19 cellular contexts compared by ENCODE assay signal in genomic region chr12:96099431-96099830, GRCh38.
"Had no signal": no experiment of that assay in that cellular context is flagged by ENCODE, and none has a peak within 500 bp of the region (broad histone marks: within the 10 kb centered on the region; RNA-seq: fewer than 3 reads in every experiment).

No MANE protein-coding gene starts in this region.

- H3K36me3 Mint-ChIP-seq: activated naive CD4-positive, alpha-beta T cell treated with anti-CD3 and anti-CD28 coated beads, Interleukin-2, amount 50 U/mL, for 72 hours; natural killer cell treated with Interleukin-12 subunit alpha and Interleukin-12 subunit beta and Interleukin-15 and Interleukin-18, amount 100 ng/mL, for 72 hours; T-cell had no signal

- H3K36me3 ChIP-seq: esophagus squamous epithelium, sigmoid colon, tibial artery had no signal

- H3K27ac ChIP-seq: sigmoid colon, tibial artery had no signal

- DNase-seq: activated B cell treated with CpG ODN at 0.5 μM for 24 hours; activated CD4-positive, alpha-beta T cell treated with anti-CD3 and anti-CD28 coated beads for 48 hours; activated CD8-positive, alpha-beta memory T cell treated with anti-CD3 and anti-CD28 coated beads for 24 hours; activated CD8-positive, alpha-beta memory T cell treated with anti-CD3 and anti-CD28 coated beads, Interleukin-2, amount 50 U/mL, for 48 hours; activated effector memory CD4-positive, alpha-beta T cell treated with anti-CD3 and anti-CD28 coated beads, Interleukin-2, amount 50 U/mL, for 16 hours; activated T-cell treated with anti-CD3 and anti-CD28 coated beads, Interleukin-2, amount 50 U/mL, for 48 hours; amniotic stem cell; effector CD8-positive, alpha-beta T cell; esophagus squamous epithelium; occipital lobe; sigmoid colon; stimulated activated CD8-positive, alpha-beta memory T cell treated with anti-CD3 and anti-CD28 coated beads, Interleukin-4, amount 100 ng/mL, for 48 hours; stimulated activated naive CD4-positive, alpha-beta T cell treated with Interleukin-2 at 50 U/mL for 16 hours; T-helper 9 cell; tibial artery had no signal

- H3K4me3 ChIP-seq: esophagus squamous epithelium, lung, sigmoid colon, tibial artery had no signal

- H3K4me3 Mint-ChIP-seq: natural killer cell treated with Interleukin-12 subunit alpha and Interleukin-12 subunit beta and Interleukin-15 and Interleukin-18, amount 100 ng/mL, for 72 hours had no signal

- H3K27me3 ChIP-seq: esophagus squamous epithelium, sigmoid colon, tibial artery had no signal

- H3K4me1 ChIP-seq: sigmoid colon, tibial artery had no signal

- H3K9me3 ChIP-seq: esophagus squamous epithelium, sigmoid colon, tibial artery had no signal

- H3K27me3 Mint-ChIP-seq: activated B cell treated with CpG ODN at 0.5 μM for 24 hours; natural killer cell treated with Interleukin-12 subunit alpha and Interleukin-12 subunit beta and Interleukin-15 and Interleukin-18, amount 100 ng/mL, for 72 hours; T-cell had no signal

- H3K9me3 Mint-ChIP-seq: activated B cell treated with CpG ODN at 0.5 μM for 24 hours; natural killer cell treated with Interleukin-12 subunit alpha and Interleukin-12 subunit beta and Interleukin-15 and Interleukin-18, amount 100 ng/mL, for 72 hours; T-cell had no signal

- ATAC-seq: activated naive CD4-positive, alpha-beta T cell treated with anti-CD3 and anti-CD28 coated beads, Interleukin-2, amount 50 U/mL, for 72 hours; natural killer cell treated with Interleukin-12 subunit alpha and Interleukin-12 subunit beta and Interleukin-15 and Interleukin-18, amount 100 ng/mL, for 72 hours had no signal

- H3K27ac Mint-ChIP-seq: activated naive CD4-positive, alpha-beta T cell treated with anti-CD3 and anti-CD28 coated beads, Interleukin-2, amount 50 U/mL, for 72 hours; natural killer cell treated with Interleukin-12 subunit alpha and Interleukin-12 subunit beta and Interleukin-15 and Interleukin-18, amount 100 ng/mL, for 72 hours had no signal
